Comparison of ENCODE assay signal across 10 cellular contexts in genomic region chr1:206699626-206700025, GRCh38. TPM values are rescaled to one million over a fixed set of nuclear protein-coding genes. Genes with fewer than 3 reads are reported as not detected.
DNase-seq lines count a peak whose midpoint lies in the region; ATAC-seq and TF ChIP-seq lines count a peak whose summit lies in the region.
"Had no signal": no experiment of that assay in that cellular context is flagged by ENCODE, and none has a peak within 500 bp of the region (broad histone marks: within the 10 kb centered on the region; RNA-seq: fewer than 3 reads in every experiment).

No MANE protein-coding gene starts in this region.

- 13 to 19% (median 18%) methylated on average over 4 of the region's 4 CpGs for WGBS in heart left ventricle, 4 donors

- no peak overlapping the region for H3K9ac ChIP-seq in skeletal muscle tissue (ENCODE audit: low read depth in 1 of 3, low read length in 3 of 3)
- H3K9ac ChIP-seq: parathyroid adenoma had no signal

- intact Hi-C loops in heart left ventricle (cut with DNase I), result loop anchor here in 1 of 10 donors (5.0 kb wide), 1 partner anchor 42 kb away; no protein-coding TSS in a partner anchor

- H3K9me3 ChIP-seq in heart left ventricle (no peaks in the 10 kb centered on the region), skeletal muscle tissue (ENCODE audit: control insufficient read depth in 3 of 3, low read length in 3 of 3) (no peaks in the 10 kb centered on the region)

- ATAC-seq in heart left ventricle, result peak in 2 of 4 donors; percentile 32 to 41
- no peak for ATAC-seq in GM21526 (IDR thresholded peaks at IDR 0.05; ENCODE audit: low FRiP score, unreplicated experiment)
- no peak for ATAC-seq in GM19452 (IDR thresholded peaks at IDR 0.05; ENCODE audit: unreplicated experiment)

- H3K4me3 ChIP-seq in HL-60 (replicated peaks; ENCODE audit: insufficient read depth, low read length), result no peak overlapping the region
- H3K4me3 ChIP-seq in heart left ventricle, result no peak overlapping the region
- no peak overlapping the region for H3K4me3 ChIP-seq in skeletal muscle tissue (ENCODE audit: low read length in 3 of 3)

- H3K4me1 ChIP-seq in heart left ventricle (peaks cover 43 to 100% (median 90%) of the 10 kb centered on the region in 12 donors), skeletal muscle tissue (ENCODE audit: control insufficient read depth in 3 of 3, insufficient read depth in 3 of 3, low read length in 3 of 3) (peaks cover 81 to 94% (median 87%) of the 10 kb centered on the region in 3 donors)

- H3K27ac ChIP-seq in HL-60 (replicated peaks) (peak overlapping the region; percentile 73), heart left ventricle (peak overlapping the region in 11 of 12 donors; percentile 49 to 99 (median 90)), skeletal muscle tissue (ENCODE audit: low read depth, low read length) (peak overlapping the region; percentile 49)
- H3K27ac ChIP-seq: parathyroid adenoma had no signal

- H3K36me3 ChIP-seq in heart left ventricle (peaks cover 0 to 22% (median 13%) of the 10 kb centered on the region in 9 donors), skeletal muscle tissue (ENCODE audit: control insufficient read depth in 3 of 3, insufficient read depth in 3 of 3, low read length in 3 of 3) (peaks cover 0 to 2% (median 0%) of the 10 kb centered on the region in 3 donors)

- DNase-seq in HL-60 (ENCODE audit: low read depth in 1 of 2, low spot score in 1 of 2), result peak; percentile 72 to 81
- peak; percentile 64 for DNase-seq in SKM-1 treated with dmso at 0.1 percent for 144 hours (lab: John Stamatoyannopoulos, UW; ENCODE audit: unreplicated experiment)
- peak in 1 of 5 donors; percentile 62 for DNase-seq in heart left ventricle
- DNase-seq in activated CD4-positive, alpha-beta T cell treated with anti-CD3 and anti-CD28 coated beads for 4 hours, result no peak
- DNase-seq in NCI-H526 treated with DMSO at 0.1 percent for 48 hours (lab: John Stamatoyannopoulos, UW), result no peak
- DNase-seq: NCI-H524 had no signal

- TF ChIP-seq POLR2A in heart left ventricle (IDR thresholded peaks at IDR 0.05), result no peak

- H3K27me3 ChIP-seq in HL-60 (ENCODE audit: insufficient read depth, poor library complexity, severe bottlenecking) (no peaks in the 10 kb centered on the region), heart left ventricle (no peaks in the 10 kb centered on the region), skeletal muscle tissue (ENCODE audit: control insufficient read depth in 3 of 3, insufficient read depth in 3 of 3, low read length in 3 of 3) (no peaks in the 10 kb centered on the region)

- TF ChIP-seq CTCF in HL-60 (IDR thresholded peaks at IDR 0.05; ENCODE audit: insufficient read depth, low read length) (no peak), heart left ventricle (IDR thresholded peaks at IDR 0.05) (no peak)

RNA-seq across cellular contexts. Expression of gene MAPKAPK2, which starts 14.9 kb away (rescaled TPM):
- total RNA-seq in heart left ventricle (100 to 1,000 TPM; 163 to 327 (median 223) TPM), skeletal muscle tissue (26.6 TPM)
- polyA plus RNA-seq in heart left ventricle, result 100 to 1,000 TPM; 126 to 227 TPM

Comparison
In these comparisons a context has a peak if more than half of its experiments do, and no peak if none do; other contexts are left out.
1. DNase-seq: peak in HL-60 (2 of 2) and SKM-1 treated with dmso at 0.1 percent for 144 hours (single experiment); none in activated CD4-positive, alpha-beta T cell treated with anti-CD3 and anti-CD28 coated beads for 4 hours (0 of 2) and NCI-H526 treated with DMSO at 0.1 percent for 48 hours (single experiment).
2. Peak in every context shown above with its lines, with median percentiles within 50 percentile points of each other: H3K27ac ChIP-seq.